Comparison of ENCODE assay signal across 9 cellular contexts in the genomic region with DNA sequence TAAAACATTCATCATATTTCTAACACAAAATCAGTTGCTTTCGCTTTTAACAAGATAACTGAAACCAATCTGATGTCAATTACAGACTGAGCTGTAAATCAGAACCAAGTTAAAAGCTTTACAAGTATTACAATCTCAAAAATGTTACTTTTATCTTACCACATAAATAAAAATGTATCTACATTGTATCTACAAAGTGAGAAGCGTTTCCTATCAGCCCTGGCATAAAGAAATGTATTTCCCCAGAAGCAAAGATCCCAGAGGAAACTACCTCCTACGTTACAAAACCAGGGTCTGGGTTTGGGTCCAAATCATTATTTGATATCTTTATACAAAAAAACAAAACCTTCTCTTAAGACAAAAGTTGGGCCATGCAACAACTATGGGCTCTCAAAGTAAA. TPM values are rescaled to one million over a fixed set of nuclear protein-coding genes. Genes with fewer than 3 reads are reported as not detected.
DNase-seq lines count a peak whose midpoint lies in the region; ATAC-seq, FAIRE-seq and TF ChIP-seq lines count a peak whose summit lies in the region.
"Had no signal": no experiment of that assay in that cellular context is flagged by ENCODE, and none has a peak within 500 bp of the region (broad histone marks: within the 10 kb centered on the region; RNA-seq: fewer than 3 reads in every experiment).

No MANE protein-coding gene starts in this region.

- peak overlapping the region; percentile 97 for H3K4me3 Mint-ChIP-seq in HFFc6
- H3K4me3 Mint-ChIP-seq in activated T-helper 17 cell treated with anti-CD3 and anti-CD28 coated beads, Interleukin-2, amount 50 U/mL, for 72 hours, result peak overlapping the region; percentile 97

- H3K9me3 ChIP-seq in iPS-15b (ENCODE audit: control insufficient read depth, insufficient read depth, low read length) (no peaks in the 10 kb centered on the region), smooth muscle cell (replicated peaks; ENCODE audit: low read depth) (no peaks in the 10 kb centered on the region)

- no peak for DNase-seq in HFFc6
- no peak for DNase-seq in smooth muscle cell (lab: John Stamatoyannopoulos, UW; ENCODE audit: unreplicated experiment)
- no peak for DNase-seq in NCI-H187 (lab: John Stamatoyannopoulos, UW)
- no peak for DNase-seq in D721Med (ENCODE audit: insufficient read length, low spot score)
- DNase-seq: NCI-H1092 treated with DMSO at 0.1 percent for 48 hours had no signal

- ATAC-seq in activated T-helper 17 cell treated with anti-CD3 and anti-CD28 coated beads, Interleukin-2, amount 50 U/mL, for 72 hours (replicated peaks), result no peak
- no peak for ATAC-seq in GM19463 (IDR thresholded peaks at IDR 0.05; ENCODE audit: unreplicated experiment)
- ATAC-seq in GM18517 (IDR thresholded peaks at IDR 0.05; ENCODE audit: unreplicated experiment), result no peak

- H3K9me3 Mint-ChIP-seq in HFFc6, result no peaks in the 10 kb centered on the region
- H3K9me3 Mint-ChIP-seq in activated T-helper 17 cell treated with anti-CD3 and anti-CD28 coated beads, Interleukin-2, amount 50 U/mL, for 72 hours, result no peaks in the 10 kb centered on the region

- no peak overlapping the region for H2AFZ ChIP-seq in smooth muscle cell (ENCODE audit: low read depth)

- TF ChIP-seq CTCF in HFFc6 (IDR thresholded peaks at IDR 0.05) (no peak), smooth muscle cell (IDR thresholded peaks at IDR 0.05; ENCODE audit: borderline replicate concordance, insufficient read depth, poor library complexity, severe bottlenecking) (no peak), D721Med (IDR thresholded peaks at IDR 0.05; ENCODE audit: insufficient read depth, missing control alignments) (no peak)

- no peaks in the 10 kb centered on the region; the same call in none of the 2 replicates for H3K27me3 Mint-ChIP-seq in HFFc6 (ENCODE audit: insufficient read depth)
- no peaks in the 10 kb centered on the region for H3K27me3 Mint-ChIP-seq in activated T-helper 17 cell treated with anti-CD3 and anti-CD28 coated beads, Interleukin-2, amount 50 U/mL, for 72 hours

- peak overlapping the region; percentile 89 for H3K27ac ChIP-seq in smooth muscle cell (ENCODE audit: low read depth)

- H3K36me3 ChIP-seq in iPS-15b (ENCODE audit: control insufficient read depth, insufficient read depth, low read length), result no peaks in the 10 kb centered on the region
- no peaks in the 10 kb centered on the region for H3K36me3 ChIP-seq in smooth muscle cell (ENCODE audit: low read depth)

- WGBS in smooth muscle cell (ENCODE audit: low lambda C conversion rate), result 40% methylated on average over 3 of the region's 3 CpGs

- H3K9ac ChIP-seq in iPS-15b (ENCODE audit: low read depth, low read length) (no peak overlapping the region), smooth muscle cell (ENCODE audit: low read depth) (peak overlapping the region; percentile 78)

- H3K4me1 ChIP-seq in iPS-15b (ENCODE audit: control insufficient read depth, insufficient read depth, low read length), result peaks cover 25% of the 10 kb centered on the region
- peaks cover 48% of the 10 kb centered on the region for H3K4me1 ChIP-seq in smooth muscle cell (ENCODE audit: low read depth)

- H3K4me3 ChIP-seq in iPS-15b (ENCODE audit: low read depth, low read length) (peak overlapping the region; percentile 75), smooth muscle cell (peak overlapping the region; percentile 91)

- peaks cover 53% of the 10 kb centered on the region for H3K79me2 ChIP-seq in smooth muscle cell (ENCODE audit: low read depth)

- H3K4me1 Mint-ChIP-seq in HFFc6 (ENCODE audit: low read depth), result peaks cover 59% of the 10 kb centered on the region
- H3K4me1 Mint-ChIP-seq in activated T-helper 17 cell treated with anti-CD3 and anti-CD28 coated beads, Interleukin-2, amount 50 U/mL, for 72 hours, result peaks cover 35% of the 10 kb centered on the region

- peaks cover 18% of the 10 kb centered on the region for H3K36me3 Mint-ChIP-seq in HFFc6 (ENCODE audit: low read depth)
- peaks cover 16% of the 10 kb centered on the region for H3K36me3 Mint-ChIP-seq in activated T-helper 17 cell treated with anti-CD3 and anti-CD28 coated beads, Interleukin-2, amount 50 U/mL, for 72 hours (ENCODE audit: low read depth)

- H3K4me2 ChIP-seq in smooth muscle cell, result peak overlapping the region; percentile 94

- peaks cover 36% of the 10 kb centered on the region for H4K20me1 ChIP-seq in smooth muscle cell (ENCODE audit: low read depth)

- no peak for FAIRE-seq in D721Med (lab: Jason Lieb, UNC)

- H3F3A ChIP-seq in smooth muscle cell (ENCODE audit: low read depth), result peaks cover 8% of the 10 kb centered on the region

- peak overlapping the region; percentile 96 for H3K27ac Mint-ChIP-seq in HFFc6
- peak overlapping the region; percentile 96 for H3K27ac Mint-ChIP-seq in activated T-helper 17 cell treated with anti-CD3 and anti-CD28 coated beads, Interleukin-2, amount 50 U/mL, for 72 hours

- H3K27me3 ChIP-seq in iPS-15b (ENCODE audit: control insufficient read depth, insufficient read depth, low read length) (no peaks in the 10 kb centered on the region), smooth muscle cell (ENCODE audit: low read depth) (no peaks in the 10 kb centered on the region)

RNA-seq across cellular contexts. Expression of gene SMURF1, which starts 2.6 kb away (rescaled TPM):
- 10 to 100 TPM; 17.8 to 23.4 (median 21.3) TPM for total RNA-seq in HFFc6 (2021; fragmentation: NEBNext Ultra II Directional; extraction: Animal tissue kit (Norgen Biotek cat#: 25700))
- total RNA-seq in activated T-helper 17 cell treated with anti-CD3 and anti-CD28 coated beads, Interleukin-2, amount 50 U/mL, for 72 hours, result 10 to 100 TPM; 23.0 to 26.0 TPM
- 15.5 and 28.5 TPM in 2 replicates for total RNA-seq in smooth muscle cell
- polyA plus RNA-seq in smooth muscle cell, result 16.2 and 17.5 TPM in 2 replicates
